ENCODE assay signal across 17 cellular contexts in genomic region chr10:24425151-24425550, GRCh38.
"Had no signal": no experiment of that assay in that cellular context is flagged by ENCODE, and none has a peak within 500 bp of the region (broad histone marks: within the 10 kb centered on the region; RNA-seq: fewer than 3 reads in every experiment).

No MANE protein-coding gene starts in this region.

- H3K9me3 ChIP-seq: esophagus muscularis mucosa, neutrophil, right atrium auricular region, thyroid gland, uterus had no signal

- H3K4me3 ChIP-seq: esophagus muscularis mucosa, lung, right atrium auricular region, skin epidermis, thyroid gland, uterus had no signal

- H3K27ac ChIP-seq: esophagus muscularis mucosa, neutrophil, right atrium auricular region, skin epidermis, thyroid gland, uterus, WERI-Rb-1 had no signal

- DNase-seq: activated CD4-positive, alpha-beta T cell treated with anti-CD3 and anti-CD28 coated beads for 36 hours; activated CD8-positive, alpha-beta T cell treated with anti-CD3 and anti-CD28 coated beads for 36 hours; activated naive CD4-positive, alpha-beta T cell treated with Interleukin-2 at 50 U/mL for 16 hours; left colon; naive thymus-derived CD8-positive, alpha-beta T cell; posterior cingulate gyrus; thyroid gland; uterus; WERI-Rb-1 had no signal

- H3K4me1 ChIP-seq: right atrium auricular region, uterus had no signal

- ATAC-seq: activated CD4-positive, alpha-beta T cell treated with anti-CD3 and anti-CD28 coated beads for 36 hours; activated CD8-positive, alpha-beta T cell treated with anti-CD3 and anti-CD28 coated beads for 36 hours; left colon; naive thymus-derived CD8-positive, alpha-beta T cell had no signal

- H3K9me3 Mint-ChIP-seq: activated CD8-positive, alpha-beta T cell treated with anti-CD3 and anti-CD28 coated beads for 36 hours; activated T-helper 1 cell treated with anti-CD3 and anti-CD28 coated beads, Interleukin-12 subunit alpha, Interleukin-12 subunit beta, Interleukin-2, Interleukin-4 antibody, amounts not matched to agents 30 ng/mL and 10 ng/mL and 1 ng/mL, durations not matched to agents 14 hours and 24 hours and 36 hours had no signal

- FAIRE-seq: astrocyte, endometrium had no signal

- H3K27ac Mint-ChIP-seq: activated CD4-positive, alpha-beta T cell treated with anti-CD3 and anti-CD28 coated beads for 36 hours; activated CD8-positive, alpha-beta T cell treated with anti-CD3 and anti-CD28 coated beads for 36 hours; activated T-helper 1 cell treated with anti-CD3 and anti-CD28 coated beads, Interleukin-12 subunit alpha, Interleukin-12 subunit beta, Interleukin-2, Interleukin-4 antibody, amounts not matched to agents 30 ng/mL and 10 ng/mL and 1 ng/mL, durations not matched to agents 14 hours and 24 hours and 36 hours; naive thymus-derived CD8-positive, alpha-beta T cell had no signal

- H3K27me3 ChIP-seq: esophagus muscularis mucosa, neutrophil, right atrium auricular region, thyroid gland, uterus had no signal

- H3K36me3 ChIP-seq: neutrophil, right atrium auricular region, thyroid gland, uterus, WERI-Rb-1 had no signal

- H3K4me1 Mint-ChIP-seq: activated CD4-positive, alpha-beta T cell treated with anti-CD3 and anti-CD28 coated beads for 36 hours; naive thymus-derived CD8-positive, alpha-beta T cell had no signal

- H3K4me3 Mint-ChIP-seq: activated CD4-positive, alpha-beta T cell treated with anti-CD3 and anti-CD28 coated beads for 36 hours; activated CD8-positive, alpha-beta T cell treated with anti-CD3 and anti-CD28 coated beads for 36 hours; activated T-helper 1 cell treated with anti-CD3 and anti-CD28 coated beads, Interleukin-12 subunit alpha, Interleukin-12 subunit beta, Interleukin-2, Interleukin-4 antibody, amounts not matched to agents 30 ng/mL and 10 ng/mL and 1 ng/mL, durations not matched to agents 14 hours and 24 hours and 36 hours; naive thymus-derived CD8-positive, alpha-beta T cell had no signal
